ENCODE assay signal across 12 cellular contexts in the genomic region with DNA sequence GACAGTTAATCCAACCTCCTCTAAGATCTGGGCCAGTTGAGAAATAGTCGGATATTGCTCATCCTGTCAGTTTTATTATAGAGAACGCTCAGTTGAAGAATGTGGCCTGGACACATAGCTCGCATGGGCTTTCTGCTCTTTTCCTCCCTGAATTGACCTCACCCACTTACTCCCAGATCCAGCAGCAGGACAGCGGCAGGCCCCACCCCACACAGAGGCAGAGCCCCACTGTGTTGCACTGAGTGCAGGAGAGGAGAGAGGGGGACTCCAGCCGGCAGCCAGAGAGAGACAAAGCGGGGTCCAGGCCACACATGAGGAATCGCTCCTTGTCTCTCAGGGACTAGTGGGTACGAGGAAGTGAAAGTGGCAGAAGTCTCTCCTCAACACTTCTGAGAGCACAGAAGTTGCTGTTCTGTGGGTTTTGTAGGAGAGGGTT.
DNase-seq lines count a peak whose midpoint lies in the region; FAIRE-seq and TF ChIP-seq lines count a peak whose summit lies in the region.
"Had no signal": no experiment of that assay in that cellular context is flagged by ENCODE, and none has a peak within 500 bp of the region (broad histone marks: within the 10 kb centered on the region; RNA-seq: fewer than 3 reads in every experiment).

No MANE protein-coding gene starts in this region.

- DNase-seq in GM19239 (ENCODE audit: insufficient read length, low spot score) = peak; percentile 12
- peak; percentile 24 for DNase-seq in fibroblast of the aortic adventitia (ENCODE audit: low read depth)
- no peak for DNase-seq in activated naive CD4-positive, alpha-beta T cell treated with anti-CD3 and anti-CD28 coated beads, Interleukin-2, amount 50 U/mL, for 16 hours
- no peak for DNase-seq in NCI-H2196 treated with DMSO at 0.1 percent for 48 hours (lab: John Stamatoyannopoulos, UW; ENCODE audit: unreplicated experiment)
- no peak for DNase-seq in AG08396 (ENCODE audit: low spot score)
- no peak for DNase-seq in anterior cingulate cortex (lab: John Stamatoyannopoulos, UW)
- DNase-seq: GF-D8, SK-N-SH, testis had no signal

- no peak overlapping the region for H3K4me2 ChIP-seq in Loucy (ENCODE audit: low read depth, low read length, poor library complexity, severe bottlenecking)
- H3K4me2 ChIP-seq: SK-N-SH had no signal

- H4K20me1 ChIP-seq in Loucy (ENCODE audit: insufficient read depth, low read length, poor library complexity, severe bottlenecking) = no peaks in the 10 kb centered on the region

- TF ChIP-seq CTCF in Loucy (conservative IDR thresholded peaks at IDR 0.05; ENCODE audit: low read length) (no peak), fibroblast of the aortic adventitia (IDR thresholded peaks at IDR 0.05; ENCODE audit: insufficient read depth, low read length) (no peak)

- H3K27me3 ChIP-seq in Loucy (ENCODE audit: insufficient read depth, low read length, poor library complexity, severe bottlenecking) (no peaks in the 10 kb centered on the region), skeletal muscle tissue (ENCODE audit: control insufficient read depth in 3 of 3, insufficient read depth in 3 of 3, low read length in 3 of 3) (no peaks in the 10 kb centered on the region)
- H3K27me3 ChIP-seq: testis had no signal

- H3K9me3 ChIP-seq in Loucy (ENCODE audit: insufficient read depth, low read depth, low read length) (no peaks in the 10 kb centered on the region), skeletal muscle tissue (ENCODE audit: control insufficient read depth in 3 of 3, low read length in 3 of 3) (no peaks in the 10 kb centered on the region)
- H3K9me3 ChIP-seq: SK-N-SH, testis had no signal

- no peaks in the 10 kb centered on the region for H3F3A ChIP-seq in Loucy (ENCODE audit: low read depth)

- no peaks in the 10 kb centered on the region for H3K9me2 ChIP-seq in Loucy (replicated peaks; ENCODE audit: low read depth, low read length)
- H3K9me2 ChIP-seq: SK-N-SH had no signal

- H3K4me3 ChIP-seq in Loucy (ENCODE audit: low read length, poor library complexity, severe bottlenecking) (no peak overlapping the region), fibroblast of the aortic adventitia (ENCODE audit: low read depth, low read length) (no peak overlapping the region), skeletal muscle tissue (ENCODE audit: low read length in 3 of 3) (no peak overlapping the region)
- H3K4me3 ChIP-seq: testis had no signal

- no peaks in the 10 kb centered on the region for H3K79me2 ChIP-seq in Loucy (ENCODE audit: insufficient read depth, low read length)

- H3K27ac ChIP-seq in skeletal muscle tissue (ENCODE audit: low read depth, low read length) = peak overlapping the region; percentile 7

- H3K4me1 ChIP-seq in Loucy (ENCODE audit: insufficient read depth, low read length, poor library complexity, severe bottlenecking) (no peaks in the 10 kb centered on the region), skeletal muscle tissue (ENCODE audit: control insufficient read depth in 3 of 3, insufficient read depth in 3 of 3, low read length in 3 of 3) (peaks cover 39 to 64% (median 52%) of the 10 kb centered on the region in 3 donors)

- no peaks in the 10 kb centered on the region for H3K36me3 ChIP-seq in Loucy (ENCODE audit: insufficient read depth, low read length)
- H3K36me3 ChIP-seq in skeletal muscle tissue (ENCODE audit: control insufficient read depth in 3 of 3, insufficient read depth in 3 of 3, low read length in 3 of 3) = peaks cover 0 to 6% (median 0%) of the 10 kb centered on the region in 3 donors

- H3K9ac ChIP-seq in Loucy (ENCODE audit: low read depth, low read length, poor library complexity, severe bottlenecking) (no peak overlapping the region), skeletal muscle tissue (ENCODE audit: low read depth in 1 of 3, low read length in 3 of 3) (no peak overlapping the region)
- H3K9ac ChIP-seq: SK-N-SH had no signal

- peak overlapping the region; percentile 14; the same call in 1 of the 2 replicates for H2AFZ ChIP-seq in Loucy (ENCODE audit: low read length)

- peak; percentile 59 for FAIRE-seq in GM19239 (lab: Jason Lieb, UNC)
- FAIRE-seq: islet of Langerhans had no signal

Comparison
In these comparisons a context has a peak if more than half of its experiments do, and no peak if none do; other contexts are left out.
1. DNase-seq: peak in GM19239 (single experiment) and fibroblast of the aortic adventitia (single experiment); none in activated naive CD4-positive, alpha-beta T cell treated with anti-CD3 and anti-CD28 coated beads, Interleukin-2, amount 50 U/mL, for 16 hours (single experiment), NCI-H2196 treated with DMSO at 0.1 percent for 48 hours (single experiment), AG08396 (single experiment) and anterior cingulate cortex (0 of 58).